Comparison of ENCODE assay signal across 7 cellular contexts in genomic region chr5:72818866-72819534, GRCh38. TPM values are rescaled to one million over a fixed set of nuclear protein-coding genes. Genes with fewer than 3 reads are reported as not detected.
DNase-seq lines count a peak whose midpoint lies in the region; ATAC-seq and TF ChIP-seq lines count a peak whose summit lies in the region.

No MANE protein-coding gene starts in this region.

- in situ Hi-C loops in GM13977 (cut with MboI; ENCODE audit: low pct_unique_long_range_greater_than_20kb, low sequenced_read_pairs, unreplicated experiment): loop anchor here (25.0 kb wide), 2 partner anchors 207 to 457 kb away; no protein-coding TSS in a partner anchor

- ATAC-seq in left ventricle myocardium superior (no peak), GM18873 (IDR thresholded peaks at IDR 0.05; ENCODE audit: low FRiP score, unreplicated experiment) (no peak)

- peaks cover 21% of the 10 kb centered on the region for H3K4me1 ChIP-seq in SJCRH30
- peaks cover 31% of the 10 kb centered on the region for H3K4me1 ChIP-seq in adipocyte (ENCODE audit: control insufficient read depth, insufficient read depth, low read length)

- peak; percentile 38 for DNase-seq in GM13977 (ENCODE audit: low spot score)
- DNase-seq in LHCN-M2 (ENCODE audit: low read depth): peak; percentile 81
- peak; percentile 57 to 76 for DNase-seq in SJCRH30
- DNase-seq in adipocyte (ENCODE audit: low read depth): peak; percentile 80
- DNase-seq in left ventricle myocardium superior: peak; percentile 79
- peak; percentile 46 for DNase-seq in pulmonary artery endothelial cell (ENCODE audit: low read depth, low spot score)

- H3K27me3 ChIP-seq in SJCRH30 (no peaks in the 10 kb centered on the region), adipocyte (replicated peaks; ENCODE audit: control insufficient read depth, insufficient read depth, low read length) (no peaks in the 10 kb centered on the region)

- intact Hi-C loops in left ventricle myocardium superior (cut with micrococcal nuclease): loop anchor here (5.0 kb wide), 1 partner anchor 207 kb away; no protein-coding TSS in a partner anchor

- H3K9me3 ChIP-seq in SJCRH30 (replicated peaks): no peaks in the 10 kb centered on the region
- H3K9me3 ChIP-seq in adipocyte (ENCODE audit: control insufficient read depth, low read length): no peaks in the 10 kb centered on the region

- TF ChIP-seq CTCF in GM13977 (IDR thresholded peaks at IDR 0.05; ENCODE audit: extremely low read depth, insufficient read depth, missing control alignments): peak; percentile 85

- H3K4me3 ChIP-seq in SJCRH30 (no peak overlapping the region), adipocyte (ENCODE audit: low read length) (peak overlapping the region; percentile 94)

- no peak overlapping the region for H3K27ac ChIP-seq in SJCRH30

- peak overlapping the region; percentile 99 for H3K9ac ChIP-seq in adipocyte (ENCODE audit: low read length)

- peaks cover 4% of the 10 kb centered on the region; the same call in 1 of the 2 replicates for H3K36me3 ChIP-seq in SJCRH30
- peaks cover 5% of the 10 kb centered on the region for H3K36me3 ChIP-seq in adipocyte (ENCODE audit: control insufficient read depth, insufficient read depth, low read length, severe bottlenecking)

RNA-seq across cellular contexts. Expression of gene TNPO1, which starts 2.5 kb away (rescaled TPM):
- total RNA-seq in LHCN-M2 (2014; rRNA removed): 414 and 533 TPM in 2 replicates
- 117 TPM for polyA plus RNA-seq in LHCN-M2 (2012)
- 194 and 209 TPM in 2 replicates for total RNA-seq in SJCRH30 (2014; rRNA removed; shearing (Covaris generic))
- total RNA-seq in left ventricle myocardium superior: 67.7 TPM
- 576 and 787 TPM in 2 replicates for total RNA-seq in pulmonary artery endothelial cell
